Comparison of ENCODE assay signal across 4 cellular contexts in the genomic region with DNA sequence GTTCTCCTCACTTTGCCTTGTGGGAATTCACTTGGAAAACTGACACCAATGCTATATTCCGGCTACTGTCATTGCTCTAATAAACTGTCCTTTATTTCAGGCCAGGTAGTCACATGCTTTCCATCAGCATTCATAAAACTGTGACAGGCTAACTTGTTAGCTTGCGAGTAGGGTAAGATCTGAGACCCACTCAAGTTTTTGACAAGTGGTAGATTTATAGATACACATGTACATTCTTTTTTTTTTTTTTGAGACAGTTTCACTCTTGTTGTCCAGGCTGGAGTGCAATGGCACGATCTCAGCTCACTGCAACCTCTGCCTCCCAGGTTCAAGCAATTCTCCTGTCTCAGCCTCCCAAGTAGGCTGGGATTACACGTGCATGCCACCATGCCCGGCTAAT. TPM values are rescaled to one million over a fixed set of nuclear protein-coding genes. Genes with fewer than 3 reads are reported as not detected.
A peak's percentile ranks its signal among the peaks of the same experiment; 100 is the strongest.
DNase-seq lines count a peak whose midpoint lies in the region; ATAC-seq and TF ChIP-seq lines count a peak whose summit lies in the region.
"Not testable (repeated sequence)": the region's sequence is repeated elsewhere in the genome, so short reads cannot be mapped to it uniquely, and the experiment has no call there.

No MANE protein-coding gene starts in this region.

- not testable (repeated sequence) for H2BK20ac ChIP-seq in H9 (ENCODE audit: low read depth, low read length, poor library complexity, severe bottlenecking)

- not testable (repeated sequence) for H4K20me1 ChIP-seq in H9 (ENCODE audit: control insufficient read depth, insufficient read depth, insufficient read length)

- CTCF ChIA-PET in activated CD4-positive, alpha-beta T cell treated with anti-CD3 and anti-CD28 coated beads for 36 hours (lab: Charles Lee): interaction anchor here (0.7 to 2.0 kb wide), 3 partner anchors 9 to 587 kb away, joined by 3 to 12 read pairs (median 3); no protein-coding TSS in a partner anchor

- H3K18ac ChIP-seq in H9 (ENCODE audit: insufficient read length, low read depth, low read length): not testable (repeated sequence)

- intact Hi-C loops in activated CD4-positive, alpha-beta T cell treated with anti-CD3 and anti-CD28 coated beads for 36 hours (cut with DNase I, micrococcal nuclease): loop anchor here (10.0 kb wide), 2 partner anchors 487 to 827 kb away; partner anchors contain the start of genes KDM3A (in 1 of the 2), POLR1A (in 1 of the 2) and PTCD3 (in 1 of the 2)

- not testable (repeated sequence) for H3K9me3 ChIP-seq in H9 (ENCODE audit: control insufficient read depth, low read depth, low read length)

- peaks cover 12 to 36% (median 21%) of the 10 kb centered on the region in 3 experiments; a peak in 6 of 7 replicates for H3K36me3 Mint-ChIP-seq in H9 (ENCODE audit: insufficient read depth in 1 of 3, low read depth in 3 of 3)
- H3K36me3 Mint-ChIP-seq in activated CD4-positive, alpha-beta T cell treated with anti-CD3 and anti-CD28 coated beads for 36 hours (ENCODE audit: low read depth): peaks cover 25% of the 10 kb centered on the region

- H3K79me1 ChIP-seq in H9 (ENCODE audit: insufficient read depth, low read depth, low read length, poor library complexity, severe bottlenecking): peaks cover 16% of the 10 kb centered on the region

- peak overlapping the region; percentile 92 to 93 for H3K4me3 Mint-ChIP-seq in H9
- H3K4me3 Mint-ChIP-seq in activated CD4-positive, alpha-beta T cell treated with anti-CD3 and anti-CD28 coated beads for 36 hours: peak overlapping the region; percentile 96

- H3K27me3 ChIP-seq in H9 (ENCODE audit: insufficient read depth, low read length); rectal smooth muscle tissue (ENCODE audit: control insufficient read depth, insufficient read depth, low read length): not testable (repeated sequence)

- not testable (repeated sequence) for H4K91ac ChIP-seq in H9 (ENCODE audit: insufficient read length, low read depth, low read length)

- not testable (repeated sequence) for H2AFZ ChIP-seq in H9 (ENCODE audit: low read length)

- H3K4me1 Mint-ChIP-seq in H9: peaks cover 5 to 11% of the 10 kb centered on the region in 2 experiments; a peak in 3 of 4 replicates
- peaks cover 18% of the 10 kb centered on the region for H3K4me1 Mint-ChIP-seq in activated CD4-positive, alpha-beta T cell treated with anti-CD3 and anti-CD28 coated beads for 36 hours

- TF ChIP-seq CTCF in H9 (conservative IDR thresholded peaks at IDR 0.05); epithelial cell of proximal tubule (conservative IDR thresholded peaks at IDR 0.05; ENCODE audit: low read depth, low read length): not testable (repeated sequence)

- not testable (repeated sequence) for H3K14ac ChIP-seq in H9 (ENCODE audit: insufficient read depth, low read length)

- H3K23ac ChIP-seq in H9 (ENCODE audit: insufficient read length, low read depth, low read length): not testable (repeated sequence)

- not testable (repeated sequence) for DNase-seq in H9; activated CD4-positive, alpha-beta T cell treated with anti-CD3 and anti-CD28 coated beads for 36 hours; epithelial cell of proximal tubule (ENCODE audit: low read depth)

- H3K27ac Mint-ChIP-seq in H9: not testable (repeated sequence)
- H3K27ac Mint-ChIP-seq in activated CD4-positive, alpha-beta T cell treated with anti-CD3 and anti-CD28 coated beads for 36 hours: peak overlapping the region; percentile 98

- H3K9me3 Mint-ChIP-seq in H9; activated CD4-positive, alpha-beta T cell treated with anti-CD3 and anti-CD28 coated beads for 36 hours (ENCODE audit: low read depth): not testable (repeated sequence)

- not testable (repeated sequence) for H3T11ph ChIP-seq in H9 (ENCODE audit: low read length)

- H3K79me2 ChIP-seq in H9 (ENCODE audit: insufficient read depth, low read length): peaks cover 13% of the 10 kb centered on the region; the same call in 1 of the 2 replicates

- no CpG with 5 or more reads among the region's 5 CpGs for WGBS in H9 (ENCODE audit: extremely low coverage, insufficient read length, low lambda C conversion rate)

- not testable (repeated sequence) for H4K5ac ChIP-seq in H9 (ENCODE audit: insufficient read length, low read depth, low read length)

- H3K27me3 Mint-ChIP-seq in H9 (ENCODE audit: low read depth); activated CD4-positive, alpha-beta T cell treated with anti-CD3 and anti-CD28 coated beads for 36 hours: not testable (repeated sequence)

- not testable (repeated sequence) for H3K4me1 ChIP-seq in H9 (ENCODE audit: insufficient read depth, low read length); rectal smooth muscle tissue (ENCODE audit: control insufficient read depth, insufficient read depth, low read length)

- not testable (repeated sequence) for H3K27ac ChIP-seq in H9 (ENCODE audit: insufficient read length, low read depth, low read length); rectal smooth muscle tissue (ENCODE audit: low read depth, low read length)

- H3K4me2 ChIP-seq in H9 (ENCODE audit: insufficient read depth, insufficient read length, low read length): peak overlapping the region; percentile 75

- not testable (repeated sequence) for H2BK120ac ChIP-seq in H9 (ENCODE audit: low read depth, low read length, poor library complexity, severe bottlenecking)

- H3K4ac ChIP-seq in H9 (ENCODE audit: low read depth, low read length): not testable (repeated sequence)

- not testable (repeated sequence) for H3K56ac ChIP-seq in H9 (ENCODE audit: insufficient read length, low read depth, low read length)

- peak overlapping the region; percentile 93 for H3K4me3 ChIP-seq in epithelial cell of proximal tubule (ENCODE audit: low read depth, low read length)
- peak overlapping the region; percentile 13 for H3K4me3 ChIP-seq in rectal smooth muscle tissue (ENCODE audit: low read length)

- not testable (repeated sequence) for H4K8ac ChIP-seq in H9 (replicated peaks; ENCODE audit: insufficient read length, low read depth, low read length)

- H3K9ac ChIP-seq in H9 (ENCODE audit: extremely low read depth, insufficient read length, low read length): peak overlapping the region; percentile 35
- not testable (repeated sequence) for H3K9ac ChIP-seq in rectal smooth muscle tissue (ENCODE audit: low read length)

- not testable (repeated sequence) for H2BK5ac ChIP-seq in H9 (ENCODE audit: insufficient read length, low read length)

- not testable (repeated sequence) for H3K36me3 ChIP-seq in rectal smooth muscle tissue (ENCODE audit: control insufficient read depth, insufficient read depth, low read length)

- POLR2A ChIA-PET in activated CD4-positive, alpha-beta T cell treated with anti-CD3 and anti-CD28 coated beads for 36 hours (lab: Charles Lee): interaction anchor here (0.6 kb wide), 1 partner anchor 18 kb away, joined by 6 read pairs; no protein-coding TSS in a partner anchor

- ATAC-seq in activated CD4-positive, alpha-beta T cell treated with anti-CD3 and anti-CD28 coated beads for 36 hours: not testable (repeated sequence)

- H3K23me2 ChIP-seq in H9 (ENCODE audit: insufficient read length, low read depth, low read length, poor library complexity, severe bottlenecking): not testable (repeated sequence)

- not testable (repeated sequence) for H2BK12ac ChIP-seq in H9 (ENCODE audit: insufficient read length, low read depth, low read length)

- H2BK15ac ChIP-seq in H9 (ENCODE audit: low read depth, low read length): not testable (repeated sequence)

- H2AK5ac ChIP-seq in H9 (ENCODE audit: insufficient read length, low read length): not testable (repeated sequence)

RNA-seq across cellular contexts. Expression of gene USP39, which starts 1.7 kb away (rescaled TPM):
- 77.9 and 79.2 TPM in 2 replicates for total RNA-seq in H9 (2021)
- total RNA-seq in activated CD4-positive, alpha-beta T cell treated with anti-CD3 and anti-CD28 coated beads for 36 hours: 10 to 100 TPM; 81.2 to 95.3 TPM
- 89.3 and 97.4 TPM in 2 replicates for total RNA-seq in epithelial cell of proximal tubule

RNA-seq across cellular contexts. Expression of gene C2orf68, which starts 5.9 kb away (rescaled TPM):
- total RNA-seq in H9 (2021) (39.6 and 40.4 TPM in 2 replicates), epithelial cell of proximal tubule (9.9 and 16.5 TPM in 2 replicates)
- total RNA-seq in activated CD4-positive, alpha-beta T cell treated with anti-CD3 and anti-CD28 coated beads for 36 hours: 10 to 100 TPM; 33.7 to 47.2 TPM

RNA-seq across cellular contexts. Expression of gene TMEM150A, which starts 15.2 kb away (rescaled TPM):
- total RNA-seq in H9 (2021) (19.0 and 19.3 TPM in 2 replicates), epithelial cell of proximal tubule (4.8 and 7.4 TPM in 2 replicates)
- 1 to 10 TPM; 1.3 to 2.5 TPM for total RNA-seq in activated CD4-positive, alpha-beta T cell treated with anti-CD3 and anti-CD28 coated beads for 36 hours

RNA-seq across cellular contexts. Expression of gene RNF181, which starts 22.2 kb away (rescaled TPM):
- total RNA-seq in H9 (2021) (120 and 122 TPM in 2 replicates), epithelial cell of proximal tubule (187 and 280 TPM in 2 replicates)
- total RNA-seq in activated CD4-positive, alpha-beta T cell treated with anti-CD3 and anti-CD28 coated beads for 36 hours: 100 to 1,000 TPM; 113 to 140 TPM

RNA-seq across cellular contexts. Expression of gene VAMP5, which starts 33.5 kb away (rescaled TPM):
- 0.57 and 0.59 TPM in 2 replicates for total RNA-seq in H9 (2021)
- 10 to 100 TPM; 21.4 to 26.7 TPM for total RNA-seq in activated CD4-positive, alpha-beta T cell treated with anti-CD3 and anti-CD28 coated beads for 36 hours
- 25.0 and 28.9 TPM in 2 replicates for total RNA-seq in epithelial cell of proximal tubule
